Comparison of ENCODE assay signal across 19 cellular contexts in genomic region chrX:9393571-9393970, GRCh38.
"Had no signal": no experiment of that assay in that cellular context is flagged by ENCODE, and none has a peak within 500 bp of the region (broad histone marks: within the 10 kb centered on the region; RNA-seq: fewer than 3 reads in every experiment).

No MANE protein-coding gene starts in this region.

- H3K27ac ChIP-seq: brain microvascular endothelial cell, cardiac muscle cell, WERI-Rb-1 had no signal

- H3K27me3 ChIP-seq: brain microvascular endothelial cell, cardiac muscle cell had no signal

- H3K36me3 ChIP-seq: brain microvascular endothelial cell, cardiac muscle cell, WERI-Rb-1 had no signal

- DNase-seq: activated CD4-positive, alpha-beta T cell treated with anti-CD3 and anti-CD28 coated beads for 4 hours; activated CD8-positive, alpha-beta memory T cell treated with anti-CD3 and anti-CD28 coated beads, Interleukin-2, amount 50 U/mL, for 4 hours; activated CD8-positive, alpha-beta T cell treated with anti-CD3 and anti-CD28 coated beads for 36 hours; activated gamma-delta T cell treated with Interleukin-2 at 50 U/mL for 16 hours; activated naive CD4-positive, alpha-beta T cell treated with anti-CD3 and anti-CD28 coated beads, Interleukin-2, amount 10 ng/mL, durations not matched to agents 7 days and 5 days; activated naive CD8-positive, alpha-beta T cell treated with anti-CD3 and anti-CD28 coated beads for 36 hours; activated T-cell treated with anti-CD3 and anti-CD28 coated beads, Interleukin-2, amount 50 U/mL, for 72 hours; brain microvascular endothelial cell; cerebellar nuclear complex; MM.1S; NCI-H1105; NCI-H1436; NCI-H1694 treated with DMSO at 0.1 percent for 48 hours; NCI-H2081; NCI-H510A treated with DMSO at 0.1 percent for 48 hours; SIG-M5; T-helper 1 cell; WERI-Rb-1 had no signal

- H3K4me3 ChIP-seq: cardiac muscle cell had no signal
